In genomic region chr7:43642897-43643630, GRCh38 we compare ENCODE assay signal across 19 cellular contexts.
DNase-seq lines count a peak whose midpoint lies in the region; ATAC-seq, FAIRE-seq and TF ChIP-seq lines count a peak whose summit lies in the region.
"Had no signal": no experiment of that assay in that cellular context is flagged by ENCODE, and none has a peak within 500 bp of the region (broad histone marks: within the 10 kb centered on the region; RNA-seq: fewer than 3 reads in every experiment).

No MANE protein-coding gene starts in this region.

- intact Hi-C loops in HepG2 (cut with micrococcal nuclease; ENCODE audit: unreplicated experiment) (loop anchor here (5.0 kb wide), 2 partner anchors 59 to 61 kb away; partner anchors contain the start of gene STK17A), right lobe of liver (cut with DNase I) (no loop called here), endothelial cell of umbilical vein (cut with micrococcal nuclease) (no loop called here)

- in situ Hi-C loops in HepG2 (cut with HindIII; ENCODE audit: extremely low pct_ligation_motif_present, low pct_unique_long_range_greater_than_20kb) = loop anchor here (10.0 kb wide), 1 partner anchor 52 kb away; no protein-coding TSS in a partner anchor

- H3K27ac Mint-ChIP-seq in T-cell (peak overlapping the region; percentile 88 to 99), type B pancreatic cell (no peak overlapping the region)

- CTCF ChIA-PET in HepG2 (lab: Yijun Ruan, JAX; ENCODE audit: low intra/inter-chr PET ratio, low total read pairs) (no interaction called here), T-cell (lab: Charles Lee) (interaction anchor here in 1 of 2 donors (0.6 kb wide), 1 partner anchor 17 kb away, joined by 4 read pairs; no protein-coding TSS in a partner anchor), endothelial cell of umbilical vein (lab: Charles Lee) (no interaction called here)

- H3K27ac ChIP-seq in HepG2 (ENCODE audit: extremely low read length, insufficient read depth, low read length) = no peak overlapping the region
- H3K27ac ChIP-seq in right lobe of liver = no peak overlapping the region
- no peak overlapping the region for H3K27ac ChIP-seq in endothelial cell of umbilical vein (ENCODE audit: insufficient read depth, low read depth, low read length)
- peak overlapping the region; percentile 31 for H3K27ac ChIP-seq in thymus (ENCODE audit: low read depth)
- H3K27ac ChIP-seq: adrenal gland, prostate gland, upper lobe of right lung had no signal

- H3K4me3 Mint-ChIP-seq in T-cell (peak overlapping the region; percentile 14 to 78 (median 49)), type B pancreatic cell (no peak overlapping the region)

- H3K36me3 Mint-ChIP-seq in T-cell = peaks cover 65% of the 10 kb centered on the region
- peaks cover 34% of the 10 kb centered on the region for H3K36me3 Mint-ChIP-seq in type B pancreatic cell

- WGBS in HepG2 (ENCODE audit: low lambda C conversion rate) = 96% methylated on average over 9 of the region's 13 CpGs
- 92% methylated on average over 4 of the region's 13 CpGs for WGBS in right lobe of liver (ENCODE audit: insufficient coverage, low coverage, low lambda C conversion rate, missing lambda C conversion rate)
- WGBS in thymus = 97% methylated on average over 13 of the region's 13 CpGs

- H4K20me1 ChIP-seq in HepG2 (ENCODE audit: insufficient read depth, low read length) (no peaks in the 10 kb centered on the region), endothelial cell of umbilical vein (replicated peaks; ENCODE audit: control insufficient read depth, extremely low read depth, insufficient read depth, low read length) (no peaks in the 10 kb centered on the region)

- TF ChIP-seq RAD21 in HepG2 (CRISPR knock-in tag; IDR thresholded peaks at IDR 0.05) = no peak

- no TSS peak for BruUV-seq in HepG2 (replicated peaks; lab: Mats Ljungman, UMichigan)
- no TSS peak for BruUV-seq in endothelial cell of umbilical vein (replicated peaks; lab: Mats Ljungman, UMichigan)

- DNase-seq in HepG2 (ENCODE audit: low spot score) (no peak), right lobe of liver (no peak), T-cell (no peak), endothelial cell of umbilical vein (ENCODE audit: low read depth, low spot score) (no peak), type B pancreatic cell (ENCODE audit: extremely low spot score, unreplicated experiment) (no peak), NCI-H82 (lab: John Stamatoyannopoulos, UW) (no peak), NCI-H510A (lab: John Stamatoyannopoulos, UW) (no peak)
- DNase-seq: activated CD8-positive, alpha-beta memory T cell treated with anti-CD3 and anti-CD28 coated beads for 24 hours; adrenal gland; KBM-7; kidney; midbrain; NCI-H1092 treated with DMSO at 0.1 percent for 48 hours; PC-3; upper lobe of right lung had no signal

- H3K27me3 ChIP-seq in HepG2 (ENCODE audit: control insufficient read depth in 1 of 2, insufficient read depth in 2 of 2, low read length in 2 of 2) (no peaks in the 10 kb centered on the region), right lobe of liver (no peaks in the 10 kb centered on the region), endothelial cell of umbilical vein (ENCODE audit: control insufficient read depth in 2 of 2, insufficient read depth in 2 of 2, low read length in 2 of 2) (no peaks in the 10 kb centered on the region), thymus (ENCODE audit: control insufficient read depth, insufficient read depth) (no peaks in the 10 kb centered on the region)
- H3K27me3 ChIP-seq: adrenal gland, heart left ventricle, upper lobe of right lung had no signal

- H3K27me3 Mint-ChIP-seq in T-cell (no peaks in the 10 kb centered on the region), type B pancreatic cell (no peaks in the 10 kb centered on the region)

- H3K4me3 ChIP-seq in HepG2 (replicated peaks in 1 of 3; ENCODE audit: insufficient read depth in 1 of 3, low read depth in 2 of 3, low read length in 3 of 3) = no peak overlapping the region
- no peak overlapping the region for H3K4me3 ChIP-seq in right lobe of liver
- no peak overlapping the region for H3K4me3 ChIP-seq in endothelial cell of umbilical vein (replicated peaks in 1 of 3; ENCODE audit: insufficient read depth in 1 of 3, low read depth in 1 of 3, low read length in 3 of 3)
- H3K4me3 ChIP-seq in thymus (ENCODE audit: low read length) = no peak overlapping the region
- H3K4me3 ChIP-seq: adrenal gland, heart left ventricle, prostate gland, upper lobe of right lung had no signal

- FAIRE-seq in HepG2 (lab: Jason Lieb, UNC) (no peak), endothelial cell of umbilical vein (lab: Jason Lieb, UNC) (no peak)
- FAIRE-seq: colon, kidney had no signal

- dilution Hi-C loops in endothelial cell of umbilical vein (cut with MboI; ENCODE audit: extremely low pct_ligation_motif_present, low sequenced_read_pairs) = no loop called here

- H3K4me1 Mint-ChIP-seq in T-cell (peaks cover 95 to 99% (median 98%) of the 10 kb centered on the region in 3 donors), type B pancreatic cell (ENCODE audit: unreplicated experiment) (peaks cover 26% of the 10 kb centered on the region)

- TF ChIP-seq CTCF in HepG2 (CRISPR knock-in tag; IDR thresholded peaks at IDR 0.05) (no peak), right lobe of liver (IDR thresholded peaks at IDR 0.05) (no peak), endothelial cell of umbilical vein (IDR thresholded peaks at IDR 0.05; ENCODE audit: extremely low read depth in 1 of 2, insufficient read depth in 1 of 2, low read depth in 1 of 2, low read length in 2 of 2) (no peak), type B pancreatic cell (conservative IDR thresholded peaks at IDR 0.05) (no peak)

- TF ChIP-seq EP300 in HepG2 (IDR thresholded peaks at IDR 0.05; ENCODE audit: low read depth in 2 of 2, low read length in 2 of 2) (no peak), HepG2 (CRISPR knock-in tag; IDR thresholded peaks at IDR 0.05; ENCODE audit: borderline replicate concordance) (no peak)

- H3K9me1 ChIP-seq in endothelial cell of umbilical vein (replicated peaks; ENCODE audit: control insufficient read depth, extremely low read depth, insufficient read depth, low read length) = no peaks in the 10 kb centered on the region

- TF ChIP-seq POLR2A in HepG2 (IDR thresholded peaks at IDR 0.05; ENCODE audit: insufficient read depth in 1 of 2, low read depth in 2 of 2, low read length in 2 of 2) = no peak
- no peak for TF ChIP-seq POLR2A in right lobe of liver (IDR thresholded peaks at IDR 0.05)
- TF ChIP-seq POLR2A in endothelial cell of umbilical vein (IDR thresholded peaks at IDR 0.05; ENCODE audit: low read depth, low read length) = peak; percentile 29

- ATAC-seq in HepG2 = no peak
- no peak for ATAC-seq in right lobe of liver
- ATAC-seq in T-cell (replicated peaks in 1 of 4) = no peak
- ATAC-seq: heart left ventricle, PC-3, upper lobe of right lung had no signal

- H3K9me3 Mint-ChIP-seq in T-cell (no peaks in the 10 kb centered on the region), type B pancreatic cell (no peaks in the 10 kb centered on the region)

- no peak overlapping the region for H3K4me2 ChIP-seq in HepG2 (ENCODE audit: low read depth, low read length)
- no peak overlapping the region for H3K4me2 ChIP-seq in endothelial cell of umbilical vein (ENCODE audit: insufficient read depth, low read length)

- H3K9ac ChIP-seq in HepG2 (ENCODE audit: insufficient read depth, low read depth, low read length) (no peak overlapping the region), endothelial cell of umbilical vein (replicated peaks; ENCODE audit: extremely low read depth, insufficient read depth, low read length) (no peak overlapping the region)

- H3K4me1 ChIP-seq in HepG2 (ENCODE audit: insufficient read depth, low read length) (peaks cover 48% of the 10 kb centered on the region), right lobe of liver (peaks cover 0 to 30% (median 14%) of the 10 kb centered on the region in 4 donors), endothelial cell of umbilical vein (ENCODE audit: control insufficient read depth, extremely low read depth, insufficient read depth, low read length) (peaks cover 61% of the 10 kb centered on the region), thymus (ENCODE audit: control insufficient read depth, insufficient read depth, low read length) (peaks cover 9% of the 10 kb centered on the region)

- POLR2A ChIA-PET in HepG2 (lab: Yijun Ruan, JAX) (no interaction called here), T-cell (lab: Charles Lee) (no interaction called here), endothelial cell of umbilical vein (lab: Charles Lee) (no interaction called here)

- H3K9me3 ChIP-seq in HepG2 (ENCODE audit: low read length) (no peaks in the 10 kb centered on the region), right lobe of liver (no peaks in the 10 kb centered on the region), endothelial cell of umbilical vein (replicated peaks; ENCODE audit: control insufficient read depth, insufficient read depth, low read length) (no peaks in the 10 kb centered on the region), thymus (ENCODE audit: control insufficient read depth) (no peaks in the 10 kb centered on the region)
- H3K9me3 ChIP-seq: adrenal gland, heart left ventricle, prostate gland, upper lobe of right lung had no signal

- H3K79me2 ChIP-seq in HepG2 (ENCODE audit: insufficient read depth, low read length) (peaks cover 3% of the 10 kb centered on the region), endothelial cell of umbilical vein (ENCODE audit: control insufficient read depth, insufficient read depth, low read length) (peaks cover 43% of the 10 kb centered on the region)

- H2AFZ ChIP-seq in HepG2 (ENCODE audit: low read length) (no peak overlapping the region), endothelial cell of umbilical vein (ENCODE audit: low read depth, low read length) (no peak overlapping the region)

- H3K36me3 ChIP-seq in HepG2 (replicated peaks in 1 of 2; ENCODE audit: control insufficient read depth in 1 of 2, insufficient read depth in 2 of 2, low read length in 2 of 2) (peaks cover 23 to 53% of the 10 kb centered on the region in 2 experiments), right lobe of liver (peaks cover 0 to 6% (median 0%) of the 10 kb centered on the region in 4 donors), endothelial cell of umbilical vein (ENCODE audit: control insufficient read depth in 2 of 2, extremely low read depth in 1 of 2, insufficient read depth in 2 of 2, low read length in 2 of 2) (peaks cover 0 to 2% of the 10 kb centered on the region in 2 experiments), thymus (ENCODE audit: control insufficient read depth, insufficient read depth) (peaks cover 33% of the 10 kb centered on the region)

TF ChIP-seq in endothelial cell of umbilical vein, 7 proteins besides CTCF, POLR2A, EP300 and RAD21:
- TF ChIP-seq MAX (IDR thresholded peaks at IDR 0.05; ENCODE audit: insufficient read depth, insufficient read length) (no peak), POLR2AphosphoS5 (IDR thresholded peaks at IDR 0.05; ENCODE audit: insufficient read depth, low read depth, low read length) (peak; percentile 31)
